1 cellular context compared by ENCODE assay signal in the genomic region with DNA sequence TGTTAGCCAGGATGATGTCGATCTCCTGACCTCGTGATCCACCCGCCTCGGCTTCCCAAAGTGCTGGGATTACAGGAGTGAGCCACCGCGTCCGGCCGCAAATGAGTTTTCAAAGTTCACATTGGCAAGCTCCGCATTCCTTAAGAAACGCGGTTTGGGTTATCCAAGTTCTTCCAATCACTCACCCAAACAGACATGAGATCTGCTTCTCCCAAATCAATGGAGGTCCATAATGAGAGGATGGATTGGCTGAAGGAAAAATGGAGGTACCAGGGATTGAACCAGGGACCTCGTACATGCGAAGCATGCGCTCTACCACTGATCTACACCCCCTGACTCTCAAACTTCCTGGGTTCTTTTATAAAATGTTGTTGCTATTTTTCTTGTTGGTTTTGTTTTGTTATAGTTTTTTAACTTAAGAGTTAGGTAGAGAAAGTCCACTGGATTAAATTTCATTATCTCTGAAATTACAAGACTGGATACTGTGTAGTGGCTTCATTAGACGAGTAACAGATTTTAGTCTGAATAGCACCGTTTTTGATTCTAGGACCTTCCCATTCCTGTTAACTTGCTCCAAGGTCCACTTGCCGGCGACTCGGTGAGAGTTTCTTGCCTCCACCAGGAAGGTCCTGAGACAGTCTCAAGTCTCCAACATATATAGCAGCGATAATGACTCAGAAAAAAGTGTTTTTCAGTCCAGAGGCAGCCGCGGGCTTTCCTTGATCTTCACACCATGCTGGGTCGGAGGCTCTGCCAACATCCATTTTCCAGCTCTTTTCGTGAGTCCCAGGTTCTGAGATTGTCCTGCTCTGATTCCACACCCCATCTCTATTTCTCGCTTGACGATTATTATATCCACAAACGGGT.
TF ChIP-seq lines count a peak whose summit lies in the region.

No MANE protein-coding gene starts in this region.

TF ChIP-seq in A549, 52 proteins besides CTCF, POLR2A, EP300 and RAD21 (continued from another document):
- TF ChIP-seq ATOH8 (CRISPR knock-in tag; IDR thresholded peaks at IDR 0.05; ENCODE audit: low read depth) = no peak
- TF ChIP-seq ZC3H11A (IDR thresholded peaks at IDR 0.05) = no peak
- TF ChIP-seq, protein P1, sequence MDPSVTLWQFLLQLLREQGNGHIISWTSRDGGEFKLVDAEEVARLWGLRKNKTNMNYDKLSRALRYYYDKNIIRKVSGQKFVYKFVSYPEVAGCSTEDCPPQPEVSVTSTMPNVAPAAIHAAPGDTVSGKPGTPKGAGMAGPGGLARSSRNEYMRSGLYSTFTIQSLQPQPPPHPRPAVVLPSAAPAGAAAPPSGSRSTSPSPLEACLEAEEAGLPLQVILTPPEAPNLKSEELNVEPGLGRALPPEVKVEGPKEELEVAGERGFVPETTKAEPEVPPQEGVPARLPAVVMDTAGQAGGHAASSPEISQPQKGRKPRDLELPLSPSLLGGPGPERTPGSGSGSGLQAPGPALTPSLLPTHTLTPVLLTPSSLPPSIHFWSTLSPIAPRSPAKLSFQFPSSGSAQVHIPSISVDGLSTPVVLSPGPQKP (IDR thresholded peaks at IDR 0.05; ENCODE audit: low read depth, low read length) = no peak
- TF ChIP-seq ZSCAN20 (CRISPR knock-in tag; IDR thresholded peaks at IDR 0.05) = no peak
- TF ChIP-seq MAX (IDR thresholded peaks at IDR 0.05) = no peak
- TF ChIP-seq KDM1A (IDR thresholded peaks at IDR 0.05; ENCODE audit: low read depth) = no peak
